2 cellular contexts compared by ENCODE assay signal in genomic region chr10:77139746-77140145, GRCh38.
TF ChIP-seq lines count a peak whose summit lies in the region.

No MANE protein-coding gene starts in this region.

TF ChIP-seq in A549, 52 proteins besides CTCF, POLR2A, EP300 and RAD21 (continued from another document):
- TF ChIP-seq REST (IDR thresholded peaks at IDR 0.05) = no peak

TF ChIP-seq in K562, 482 proteins besides CTCF, POLR2A, EP300 and RAD21 (continued from another document):
- TF ChIP-seq ZNF407 (IDR thresholded peaks at IDR 0.05; ENCODE audit: low read depth) (no peak), ZNF133 (CRISPR knock-in tag; IDR thresholded peaks at IDR 0.05) (no peak), ARID4B (CRISPR knock-in tag; IDR thresholded peaks at IDR 0.05) (no peak), ZNF408 (CRISPR knock-in tag; IDR thresholded peaks at IDR 0.05; ENCODE audit: low read depth) (no peak), SMC3 (conservative IDR thresholded peaks at IDR 0.05; ENCODE audit: insufficient read depth, low read depth, low read length) (no peak), NFE2L1 (tag; IDR thresholded peaks at IDR 0.05; ENCODE audit: borderline replicate concordance, low read depth) (peak; percentile 45; the same call in 1 of the 2 replicates), CBFB (CRISPR knock-in tag; IDR thresholded peaks at IDR 0.05) (no peak), CHCHD3 (CRISPR knock-in tag; IDR thresholded peaks at IDR 0.05) (no peak), ZKSCAN3 (CRISPR knock-in tag; IDR thresholded peaks at IDR 0.05) (no peak), MAFK (IDR thresholded peaks at IDR 0.05; ENCODE audit: low read length) (peak; percentile 89), TCF3 (CRISPR knock-in tag; IDR thresholded peaks at IDR 0.05) (no peak), ZSCAN32 (CRISPR knock-in tag; IDR thresholded peaks at IDR 0.05) (no peak), C11orf30 (IDR thresholded peaks at IDR 0.05; ENCODE audit: low read depth) (peak; percentile 89), STAT5B (CRISPR knock-in tag; IDR thresholded peaks at IDR 0.05) (no peak), ZNF316 (IDR thresholded peaks at IDR 0.05) (peak; percentile 93), NFE2 (IDR thresholded peaks at IDR 0.05; ENCODE audit: low read depth) (peak; percentile 31; the same call in 1 of the 2 replicates), HLTF (IDR thresholded peaks at IDR 0.05) (no peak), ARHGAP35 (IDR thresholded peaks at IDR 0.05; ENCODE audit: partially characterized antibody) (no peak)
